18 cellular contexts compared by ENCODE assay signal in genomic region chr2:6078414-6078813, GRCh38.
A peak's percentile ranks its signal among the peaks of the same experiment; 100 is the strongest.
DNase-seq lines count a peak whose midpoint lies in the region; ATAC-seq, FAIRE-seq and TF ChIP-seq lines count a peak whose summit lies in the region.
"Had no signal": no experiment of that assay in that cellular context is flagged by ENCODE, and none has a peak within 500 bp of the region (broad histone marks: within the 10 kb centered on the region; RNA-seq: fewer than 3 reads in every experiment).

No MANE protein-coding gene starts in this region.

- no peaks in the 10 kb centered on the region for H3K79me2 ChIP-seq in OCI-LY1 (ENCODE audit: insufficient read depth, low read length)
- H3K79me2 ChIP-seq in hepatocyte = no peaks in the 10 kb centered on the region

- H3K4me3 ChIP-seq in OCI-LY1 (ENCODE audit: low read depth, low read length, poor library complexity, severe bottlenecking) (no peak overlapping the region), hepatocyte (no peak overlapping the region), upper lobe of right lung (no peak overlapping the region)
- H3K4me3 ChIP-seq: A549 had no signal

- no peak for TF ChIP-seq POLR2A in GM12892 (IDR thresholded peaks at IDR 0.05; ENCODE audit: low read depth, low read length)

- H3F3A ChIP-seq in OCI-LY1 (ENCODE audit: insufficient read depth, low read length) = no peaks in the 10 kb centered on the region

- no peak for FAIRE-seq in GM12892 (lab: Jason Lieb, UNC)
- FAIRE-seq: A549, D721Med, G401.6 had no signal

- H3K4me2 ChIP-seq in OCI-LY1 (ENCODE audit: low read length) (no peak overlapping the region), hepatocyte (peak overlapping the region; percentile 6)
- H3K4me2 ChIP-seq: A549 had no signal

- TF ChIP-seq CTCF in OCI-LY1 (IDR thresholded peaks at IDR 0.05; ENCODE audit: low read length) = no peak
- TF ChIP-seq CTCF in hepatocyte (IDR thresholded peaks at IDR 0.05; ENCODE audit: poor library complexity) = no peak
- no peak for TF ChIP-seq CTCF in upper lobe of right lung (IDR thresholded peaks at IDR 0.05)

- peak; percentile 59 for ATAC-seq in HG02610 (IDR thresholded peaks at IDR 0.05; ENCODE audit: unreplicated experiment)
- peak; percentile 36 for ATAC-seq in upper lobe of right lung
- ATAC-seq: A549 had no signal

- H2AFZ ChIP-seq in OCI-LY1 (ENCODE audit: low read length) (no peak overlapping the region), hepatocyte (no peak overlapping the region)

- H3K27ac ChIP-seq in OCI-LY1 (ENCODE audit: low read depth, low read length, poor library complexity, severe bottlenecking) (peak overlapping the region; percentile 95), hepatocyte (no peak overlapping the region), upper lobe of right lung (no peak overlapping the region)
- H3K27ac ChIP-seq: A549, C4-2B, HL-60 had no signal

- intact Hi-C loops in upper lobe of right lung (cut with DNase I) = no loop called here

- no peak overlapping the region for H3K9ac ChIP-seq in OCI-LY1 (ENCODE audit: low read length)

- H3K9me3 ChIP-seq in OCI-LY1 (ENCODE audit: low read length) (no peaks in the 10 kb centered on the region), hepatocyte (ENCODE audit: low read depth) (no peaks in the 10 kb centered on the region), upper lobe of right lung (no peaks in the 10 kb centered on the region)
- H3K9me3 ChIP-seq: A549, BE2C had no signal

- no peaks in the 10 kb centered on the region for H4K20me1 ChIP-seq in OCI-LY1 (ENCODE audit: insufficient read depth, low read length)
- no peaks in the 10 kb centered on the region for H4K20me1 ChIP-seq in hepatocyte (ENCODE audit: insufficient read depth, poor library complexity, severe bottlenecking)

- no peaks in the 10 kb centered on the region for H3K27me3 ChIP-seq in OCI-LY1 (ENCODE audit: insufficient read depth, low read length)
- H3K27me3 ChIP-seq in hepatocyte = no peaks in the 10 kb centered on the region
- no peaks in the 10 kb centered on the region for H3K27me3 ChIP-seq in upper lobe of right lung
- H3K27me3 ChIP-seq: BE2C had no signal

- WGBS in hepatocyte (ENCODE audit: low lambda C conversion rate, missing lambda C conversion rate) = 68% methylated on average over 3 of the region's 3 CpGs

- no peaks in the 10 kb centered on the region for H3K9me2 ChIP-seq in OCI-LY1 (ENCODE audit: low read depth, low read length)
- H3K9me2 ChIP-seq in hepatocyte (replicated peaks; ENCODE audit: insufficient read depth) = no peaks in the 10 kb centered on the region

- H3K36me3 ChIP-seq in OCI-LY1 (ENCODE audit: insufficient read depth, low read length) (no peaks in the 10 kb centered on the region), hepatocyte (replicated peaks; ENCODE audit: insufficient read depth, low read depth) (no peaks in the 10 kb centered on the region), upper lobe of right lung (no peaks in the 10 kb centered on the region)
- H3K36me3 ChIP-seq: BE2C had no signal

- no peak for DNase-seq in hepatocyte (ENCODE audit: low spot score)
- DNase-seq in upper lobe of right lung = no peak
- no peak for DNase-seq in occipital lobe (lab: John Stamatoyannopoulos, UW)
- no peak for DNase-seq in GM12892 (ENCODE audit: insufficient read length)
- no peak for DNase-seq in activated CD8-positive, alpha-beta memory T cell treated with anti-CD3 and anti-CD28 coated beads for 24 hours
- DNase-seq: BE2C; CD4-positive, alpha-beta memory T cell; DMS153; EL; HCEC 1CT; HFFc6 had no signal

- H3K4me1 ChIP-seq in OCI-LY1 (ENCODE audit: insufficient read depth, low read length, severe bottlenecking) (peaks cover 72% of the 10 kb centered on the region), hepatocyte (ENCODE audit: insufficient read depth) (peaks cover 5% of the 10 kb centered on the region), upper lobe of right lung (no peaks in the 10 kb centered on the region)
- H3K4me1 ChIP-seq: A549, BE2C had no signal
